Comparison of ENCODE assay signal across 20 cellular contexts in genomic region chr6:12870033-12870432, GRCh38.
DNase-seq lines count a peak whose midpoint lies in the region; FAIRE-seq lines count a peak whose summit lies in the region.
"Had no signal": no experiment of that assay in that cellular context is flagged by ENCODE, and none has a peak within 500 bp of the region (broad histone marks: within the 10 kb centered on the region; RNA-seq: fewer than 3 reads in every experiment).

No MANE protein-coding gene starts in this region.

- no peak overlapping the region for H3K27ac ChIP-seq in small intestine (ENCODE audit: low read depth in 1 of 2, low read length in 1 of 2)
- H3K27ac ChIP-seq: 22Rv1, SK-N-MC had no signal

- no peaks in the 10 kb centered on the region for H3K36me3 ChIP-seq in small intestine (ENCODE audit: control insufficient read depth in 2 of 2, insufficient read depth in 2 of 2, low read length in 2 of 2)
- H3K36me3 ChIP-seq: BE2C had no signal

- no peak for FAIRE-seq in small intestine (lab: Jason Lieb, UNC)
- FAIRE-seq: GM19239, RCC 7860 had no signal

- no peak overlapping the region for H3K4me3 ChIP-seq in small intestine (ENCODE audit: low read depth in 1 of 2, low read length in 2 of 2)
- H3K4me3 ChIP-seq: SK-N-MC had no signal

- no peaks in the 10 kb centered on the region for H3K4me1 ChIP-seq in small intestine (ENCODE audit: control insufficient read depth in 2 of 2, insufficient read depth in 1 of 2, low read depth in 1 of 2, low read length in 1 of 2)
- H3K4me1 ChIP-seq: BE2C had no signal

- WGBS in small intestine, 3 donors, result 11 to 49% (median 20%) methylated on average over 1 of the region's 1 CpG

- DNase-seq in DMS153 (lab: John Stamatoyannopoulos, UW) (peak; percentile 27), DMS153 treated with DMSO at 0.1 percent for 48 hours (lab: John Stamatoyannopoulos, UW; ENCODE audit: unreplicated experiment) (no peak), NCI-H82 (lab: John Stamatoyannopoulos, UW) (peak; percentile 6), NCI-H82 treated with DMSO at 0.1 percent for 48 hours (lab: John Stamatoyannopoulos, UW; ENCODE audit: unreplicated experiment) (no peak), NCI-H2171 (lab: John Stamatoyannopoulos, UW) (peak; percentile 2), islet precursor cell (no peak), NCI-H446 treated with DMSO at 0.1 percent for 48 hours (lab: John Stamatoyannopoulos, UW) (no peak), small intestine (no peak)
- DNase-seq: BE2C; CD8-positive, alpha-beta memory T cell; DMS 273 treated with DMSO at 0.1 percent for 48 hours; KBM-7; NCI-H187; NCI-H524 treated with DMSO at 0.1 percent for 48 hours; SIG-M5; T-helper 9 cell had no signal

- no peaks in the 10 kb centered on the region for H3K9me3 ChIP-seq in small intestine (ENCODE audit: control insufficient read depth, low read depth)
- H3K9me3 ChIP-seq: BE2C had no signal

- peaks cover 0 to 2% of the 10 kb centered on the region in 2 donors for H3K27me3 ChIP-seq in small intestine (ENCODE audit: control insufficient read depth in 2 of 2, insufficient read depth in 2 of 2, low read length in 2 of 2)
- H3K27me3 ChIP-seq: BE2C had no signal

Comparison
In these comparisons a context has a peak if more than half of its experiments do, and no peak if none do; other contexts are left out.
1. DNase-seq: peak in DMS153 (single experiment), NCI-H82 (single experiment) and NCI-H2171 (single experiment); none in DMS153 treated with DMSO at 0.1 percent for 48 hours (single experiment), NCI-H82 treated with DMSO at 0.1 percent for 48 hours (single experiment), islet precursor cell (single experiment), NCI-H446 treated with DMSO at 0.1 percent for 48 hours (single experiment) and small intestine (single experiment).